13 cellular contexts compared by ENCODE assay signal in genomic region chr20:50333856-50334255, GRCh38.
DNase-seq lines count a peak whose midpoint lies in the region; FAIRE-seq and TF ChIP-seq lines count a peak whose summit lies in the region.
"Had no signal": no experiment of that assay in that cellular context is flagged by ENCODE, and none has a peak within 500 bp of the region (broad histone marks: within the 10 kb centered on the region; RNA-seq: fewer than 3 reads in every experiment).

No MANE protein-coding gene starts in this region.

- no peak for FAIRE-seq in HTR-8/SVneo (lab: Jason Lieb, UNC)

- no peak overlapping the region for H3K27ac Mint-ChIP-seq in type B pancreatic cell
- H3K27ac Mint-ChIP-seq: T-cell had no signal

- no peaks in the 10 kb centered on the region for H3K27me3 ChIP-seq in esophagus muscularis mucosa

- WGBS in esophagus muscularis mucosa: 81% methylated on average over 9 of the region's 9 CpGs

- TF ChIP-seq CTCF in astrocyte of the spinal cord (IDR thresholded peaks at IDR 0.05; ENCODE audit: low read depth, low read length): no peak
- TF ChIP-seq CTCF in type B pancreatic cell (conservative IDR thresholded peaks at IDR 0.05): no peak
- no peak for TF ChIP-seq CTCF in esophagus muscularis mucosa (IDR thresholded peaks at IDR 0.05)

- in situ Hi-C loops in astrocyte of the spinal cord (cut with HindIII; ENCODE audit: low sequenced_read_pairs): no loop called here

- TF ChIP-seq POLR2A in esophagus muscularis mucosa (IDR thresholded peaks at IDR 0.05; ENCODE audit: low read depth): no peak

- H3K27ac ChIP-seq in esophagus muscularis mucosa (replicated peaks in 1 of 4): no peak overlapping the region
- H3K27ac ChIP-seq: KMS-11 had no signal

- H3K36me3 Mint-ChIP-seq in type B pancreatic cell: no peaks in the 10 kb centered on the region
- H3K36me3 Mint-ChIP-seq: T-cell had no signal

- peaks cover 0 to 5% (median 0%) of the 10 kb centered on the region in 4 donors for H3K4me1 ChIP-seq in esophagus muscularis mucosa

- no peaks in the 10 kb centered on the region for H3K9me3 ChIP-seq in esophagus muscularis mucosa

- H3K4me3 Mint-ChIP-seq in type B pancreatic cell: peak overlapping the region; percentile 37
- H3K4me3 Mint-ChIP-seq: nephron, T-cell had no signal

- peaks cover 75% of the 10 kb centered on the region for H3K4me1 Mint-ChIP-seq in type B pancreatic cell (ENCODE audit: unreplicated experiment)

- intact Hi-C loops in esophagus muscularis mucosa (cut with DNase I): no loop called here

- H3K9me3 Mint-ChIP-seq in type B pancreatic cell: no peaks in the 10 kb centered on the region
- H3K9me3 Mint-ChIP-seq: nephron, T-cell had no signal

- H3K27me3 Mint-ChIP-seq in type B pancreatic cell: no peaks in the 10 kb centered on the region

- DNase-seq in HTR-8/SVneo (ENCODE audit: insufficient read length, low spot score): peak; percentile 79
- DNase-seq in astrocyte of the spinal cord (ENCODE audit: low read depth, low spot score): peak; percentile 81
- peak; percentile 48 for DNase-seq in kidney glomerular epithelial cell (lab: John Stamatoyannopoulos, UW)
- DNase-seq in type B pancreatic cell (ENCODE audit: extremely low spot score, unreplicated experiment): no peak
- no peak for DNase-seq in amniotic stem cell (lab: John Stamatoyannopoulos, UW)
- DNase-seq in esophagus muscularis mucosa (ENCODE audit: extremely low spot score): no peak
- no peak for DNase-seq in NCI-H2107 (lab: John Stamatoyannopoulos, UW)
- DNase-seq: activated naive CD4-positive, alpha-beta T cell; DMS53; NCI-H510A treated with DMSO at 0.1 percent for 48 hours; T-cell had no signal

- no peaks in the 10 kb centered on the region for H3K36me3 ChIP-seq in esophagus muscularis mucosa

- H3K4me3 ChIP-seq in astrocyte of the spinal cord (ENCODE audit: low read depth, low read length) (no peak overlapping the region), esophagus muscularis mucosa (no peak overlapping the region)

- no peak for TF ChIP-seq EP300 in esophagus muscularis mucosa (IDR thresholded peaks at IDR 0.05)

Comparison
In these comparisons a context has a peak if more than half of its experiments do, and no peak if none do; other contexts are left out.
1. DNase-seq: peak in HTR-8/SVneo (single experiment), astrocyte of the spinal cord (single experiment) and kidney glomerular epithelial cell (single experiment); none in type B pancreatic cell (single experiment), amniotic stem cell (single experiment), esophagus muscularis mucosa (single experiment) and NCI-H2107 (single experiment).